In the genomic region with DNA sequence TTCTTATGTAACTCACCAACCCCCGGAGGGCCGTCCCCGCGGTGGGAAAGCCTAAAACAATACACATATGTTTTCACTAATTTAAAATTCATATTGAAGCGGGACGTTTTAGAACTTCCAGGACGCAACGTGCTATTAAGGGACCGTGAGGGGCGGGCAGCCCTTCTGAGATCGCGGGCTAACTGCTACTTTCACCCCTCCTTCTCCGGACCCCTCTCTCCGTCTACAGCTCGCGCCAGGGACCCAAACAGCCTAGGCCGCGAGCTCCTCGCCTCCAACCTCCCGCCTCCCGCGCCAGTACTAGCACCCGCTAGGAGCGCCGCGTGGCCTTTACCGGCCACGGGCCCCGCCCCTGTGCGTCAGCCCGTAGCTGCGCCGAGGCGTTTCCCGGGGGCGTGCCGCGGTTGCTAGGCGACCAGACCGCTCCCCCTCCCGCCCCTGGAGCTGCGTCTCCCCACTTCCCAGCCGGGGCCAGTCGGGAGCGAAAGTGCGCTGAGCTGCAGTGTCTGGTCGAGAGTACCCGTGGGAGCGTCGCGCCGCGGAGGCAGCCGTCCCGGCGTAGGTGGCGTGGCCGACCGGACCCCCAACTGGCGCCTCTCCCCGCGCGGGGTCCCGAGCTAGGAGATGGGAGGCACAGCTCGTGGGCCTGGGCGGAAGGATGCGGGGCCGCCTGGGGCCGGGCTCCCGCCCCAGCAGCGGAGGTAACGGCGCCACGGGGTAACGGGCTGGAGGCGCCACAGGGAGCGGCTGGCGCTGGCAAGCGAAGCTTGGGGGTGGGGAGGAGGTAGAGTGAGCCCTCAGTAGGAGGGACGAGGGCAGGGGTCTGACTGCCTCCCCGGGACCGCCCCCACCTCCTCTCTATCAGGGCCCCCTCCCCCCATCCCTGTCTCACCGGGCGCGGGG, we compare ENCODE assay signal across 1 cellular context.
TF ChIP-seq lines count a peak whose summit lies in the region.

DYRK3 (plus strand) TSS at position 457 of the 903 bp plus-strand sequence; CDS start at position 625, 168 bp downstream.

TF ChIP-seq in HepG2, 621 proteins besides CTCF, POLR2A, EP300 and RAD21 (continued from another document and continues in another):
- TF ChIP-seq MTERF4 (CRISPR knock-in tag; IDR thresholded peaks at IDR 0.05): peak; percentile 48; the same call in 1 of the 2 replicates
- peak; percentile 75 for TF ChIP-seq TBX2 (CRISPR knock-in tag; IDR thresholded peaks at IDR 0.05; ENCODE audit: borderline replicate concordance)
- TF ChIP-seq HMGA1 (CRISPR knock-in tag; conservative IDR thresholded peaks at IDR 0.05): no peak
- TF ChIP-seq MEF2D (CRISPR knock-in tag; IDR thresholded peaks at IDR 0.05): peak; percentile 29; the same call in 1 of the 2 replicates
- no peak for TF ChIP-seq CBX2 (IDR thresholded peaks at IDR 0.05; ENCODE audit: low read depth, low read length)
- no peak for TF ChIP-seq CBX2 (CRISPR knock-in tag; IDR thresholded peaks at IDR 0.05; ENCODE audit: low read depth)
- TF ChIP-seq, protein P1, sequence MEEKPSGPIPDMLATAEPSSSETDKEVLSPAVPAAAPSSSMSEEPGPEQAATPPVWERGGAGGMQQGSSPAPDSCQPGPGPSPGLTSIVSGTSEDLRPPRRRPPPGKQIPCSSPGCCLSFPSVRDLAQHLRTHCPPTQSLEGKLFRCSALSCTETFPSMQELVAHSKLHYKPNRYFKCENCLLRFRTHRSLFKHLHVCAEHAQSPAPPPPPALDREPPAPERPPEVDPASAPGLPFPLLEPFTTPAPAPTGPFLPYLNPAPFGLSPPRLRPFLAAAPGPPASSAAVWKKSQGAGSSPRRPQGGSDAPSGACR (CRISPR knock-in tag; IDR thresholded peaks at IDR 0.05): no peak
- peak; percentile 38; the same call in 1 of the 2 replicates for TF ChIP-seq ZNF12 (CRISPR knock-in tag; IDR thresholded peaks at IDR 0.05)
- no peak for TF ChIP-seq ZNF326 (CRISPR knock-in tag; IDR thresholded peaks at IDR 0.05; ENCODE audit: borderline replicate concordance)
- TF ChIP-seq ZNF281 (CRISPR knock-in tag; IDR thresholded peaks at IDR 0.05; ENCODE audit: borderline replicate concordance): peak; percentile 7; the same call in 1 of the 2 replicates
- TF ChIP-seq RBM22 (optimal IDR thresholded peaks at IDR 0.05; ENCODE audit: low read length): peak; percentile 18
- no peak for TF ChIP-seq NR3C1 (CRISPR knock-in tag; IDR thresholded peaks at IDR 0.05)
- peak; percentile 81 for TF ChIP-seq DMAP1 (CRISPR knock-in tag; IDR thresholded peaks at IDR 0.05)
- no peak for TF ChIP-seq ZNF713 (CRISPR knock-in tag; IDR thresholded peaks at IDR 0.05)
- no peak for TF ChIP-seq LRRFIP1 (CRISPR knock-in tag; conservative IDR thresholded peaks at IDR 0.05)
- no peak for TF ChIP-seq RFXANK (CRISPR knock-in tag; IDR thresholded peaks at IDR 0.05)
- peak; percentile 93 for TF ChIP-seq ZFX (CRISPR knock-in tag; IDR thresholded peaks at IDR 0.05; ENCODE audit: low read depth)
- peak; percentile 67 for TF ChIP-seq ATF7-NPFF (CRISPR knock-in tag; IDR thresholded peaks at IDR 0.05; ENCODE audit: low read depth)
- TF ChIP-seq DR1 (CRISPR knock-in tag; IDR thresholded peaks at IDR 0.05): peak; percentile 74; the same call in 1 of the 2 replicates
- no peak for TF ChIP-seq ATF1 (CRISPR knock-in tag; IDR thresholded peaks at IDR 0.05)
- TF ChIP-seq JUND (CRISPR knock-in tag; IDR thresholded peaks at IDR 0.05): no peak
- no peak for TF ChIP-seq SCMH1 (CRISPR knock-in tag; IDR thresholded peaks at IDR 0.05; ENCODE audit: borderline replicate concordance)
- TF ChIP-seq ZNF564 (CRISPR knock-in tag; IDR thresholded peaks at IDR 0.05): no peak
- TF ChIP-seq GFI1 (CRISPR knock-in tag; IDR thresholded peaks at IDR 0.05; ENCODE audit: borderline replicate concordance): no peak
- peak; percentile 51; the same call in 1 of the 2 replicates for TF ChIP-seq THAP11 (CRISPR knock-in tag; IDR thresholded peaks at IDR 0.05)
- TF ChIP-seq GATAD1 (CRISPR knock-in tag; IDR thresholded peaks at IDR 0.05): peak; percentile 69
- TF ChIP-seq, protein P2, sequence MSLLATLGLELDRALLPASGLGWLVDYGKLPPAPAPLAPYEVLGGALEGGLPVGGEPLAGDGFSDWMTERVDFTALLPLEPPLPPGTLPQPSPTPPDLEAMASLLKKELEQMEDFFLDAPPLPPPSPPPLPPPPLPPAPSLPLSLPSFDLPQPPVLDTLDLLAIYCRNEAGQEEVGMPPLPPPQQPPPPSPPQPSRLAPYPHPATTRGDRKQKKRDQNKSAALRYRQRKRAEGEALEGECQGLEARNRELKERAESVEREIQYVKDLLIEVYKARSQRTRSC (CRISPR knock-in tag; IDR thresholded peaks at IDR 0.05; ENCODE audit: low read depth): no peak
- TF ChIP-seq ZNF207 (IDR thresholded peaks at IDR 0.05; ENCODE audit: borderline replicate concordance): no peak
- TF ChIP-seq PAXIP1 (CRISPR knock-in tag; conservative IDR thresholded peaks at IDR 0.05): peak; percentile 55; the same call in 1 of the 2 replicates
- no peak for TF ChIP-seq BHLHE40 (IDR thresholded peaks at IDR 0.05; ENCODE audit: low read length)
- no peak for TF ChIP-seq ZNF264 (CRISPR knock-in tag; IDR thresholded peaks at IDR 0.05)
- TF ChIP-seq HES4 (CRISPR knock-in tag; IDR thresholded peaks at IDR 0.05; ENCODE audit: borderline replicate concordance): no peak
- no peak; the same call in 1 of the 2 replicates for TF ChIP-seq CENPT (CRISPR knock-in tag; IDR thresholded peaks at IDR 0.05; ENCODE audit: low read depth)
- no peak for TF ChIP-seq ZMYM2 (CRISPR knock-in tag; IDR thresholded peaks at IDR 0.05)
- no peak for TF ChIP-seq TRIM24 (CRISPR knock-in tag; IDR thresholded peaks at IDR 0.05)
- no peak for TF ChIP-seq FOXO1 (CRISPR knock-in tag; IDR thresholded peaks at IDR 0.05)
- TF ChIP-seq, protein P3, sequence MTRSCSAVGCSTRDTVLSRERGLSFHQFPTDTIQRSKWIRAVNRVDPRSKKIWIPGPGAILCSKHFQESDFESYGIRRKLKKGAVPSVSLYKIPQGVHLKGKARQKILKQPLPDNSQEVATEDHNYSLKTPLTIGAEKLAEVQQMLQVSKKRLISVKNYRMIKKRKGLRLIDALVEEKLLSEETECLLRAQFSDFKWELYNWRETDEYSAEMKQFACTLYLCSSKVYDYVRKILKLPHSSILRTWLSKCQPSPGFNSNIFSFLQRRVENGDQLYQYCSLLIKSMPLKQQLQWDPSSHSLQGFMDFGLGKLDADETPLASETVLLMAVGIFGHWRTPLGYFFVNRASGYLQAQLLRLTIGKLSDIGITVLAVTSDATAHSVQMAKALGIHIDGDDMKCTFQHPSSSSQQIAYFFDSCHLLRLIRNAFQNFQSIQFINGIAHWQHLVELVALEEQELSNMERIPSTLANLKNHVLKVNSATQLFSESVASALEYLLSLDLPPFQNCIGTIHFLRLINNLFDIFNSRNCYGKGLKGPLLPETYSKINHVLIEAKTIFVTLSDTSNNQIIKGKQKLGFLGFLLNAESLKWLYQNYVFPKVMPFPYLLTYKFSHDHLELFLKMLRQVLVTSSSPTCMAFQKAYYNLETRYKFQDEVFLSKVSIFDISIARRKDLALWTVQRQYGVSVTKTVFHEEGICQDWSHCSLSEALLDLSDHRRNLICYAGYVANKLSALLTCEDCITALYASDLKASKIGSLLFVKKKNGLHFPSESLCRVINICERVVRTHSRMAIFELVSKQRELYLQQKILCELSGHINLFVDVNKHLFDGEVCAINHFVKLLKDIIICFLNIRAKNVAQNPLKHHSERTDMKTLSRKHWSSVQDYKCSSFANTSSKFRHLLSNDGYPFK (CRISPR knock-in tag; IDR thresholded peaks at IDR 0.05; ENCODE audit: borderline replicate concordance): peak; percentile 82
- TF ChIP-seq ZNF605 (CRISPR knock-in tag; IDR thresholded peaks at IDR 0.05): 0 out of 2 replicates have a peak, but pooled peaks have one; percentile 52
- peak; percentile 83; the same call in 1 of the 2 replicates for TF ChIP-seq DZIP1 (CRISPR knock-in tag; IDR thresholded peaks at IDR 0.05)
- TF ChIP-seq MAFG (CRISPR knock-in tag; IDR thresholded peaks at IDR 0.05): no peak
- no peak for TF ChIP-seq ZNF3 (CRISPR knock-in tag; IDR thresholded peaks at IDR 0.05)
- TF ChIP-seq MIER2 (CRISPR knock-in tag; IDR thresholded peaks at IDR 0.05): no peak
- 0 out of 2 replicates have a peak, but pooled peaks have one; percentile 76 for TF ChIP-seq ZNF678 (CRISPR knock-in tag; IDR thresholded peaks at IDR 0.05)
